1 cellular context compared by ENCODE assay signal in the genomic region with DNA sequence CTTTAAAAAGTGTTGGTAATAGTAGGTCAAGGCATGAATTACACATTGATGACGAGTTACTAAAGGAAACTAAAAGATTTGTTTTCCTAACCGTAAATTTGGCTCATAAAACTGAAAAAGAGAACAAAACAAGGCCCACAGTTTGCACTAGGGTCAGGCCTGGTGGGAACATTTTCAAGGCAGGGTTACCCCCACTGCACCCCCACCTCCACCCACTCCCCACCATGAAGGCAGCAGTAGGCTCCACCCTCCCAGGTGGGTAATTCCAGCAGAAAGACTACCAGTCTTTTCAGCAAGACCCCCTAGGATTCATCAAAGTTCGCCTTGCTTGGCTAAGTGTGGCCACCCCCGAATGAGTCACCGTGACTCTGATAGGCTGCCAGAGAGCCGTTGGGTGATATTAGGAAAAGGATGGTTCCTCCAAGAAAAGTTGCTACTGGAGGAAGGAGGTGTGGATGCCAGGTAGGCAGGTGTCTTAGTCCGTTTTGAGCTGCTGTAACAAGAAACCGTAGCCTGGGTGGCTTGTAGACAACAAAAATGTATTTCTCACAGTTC.
TF ChIP-seq lines count a peak whose summit lies in the region.

No MANE protein-coding gene starts in this region.

TF ChIP-seq in IMR-90, 13 proteins besides CTCF, POLR2A, EP300 and RAD21 (continued from another document):
- TF ChIP-seq USF2 (IDR thresholded peaks at IDR 0.05; ENCODE audit: low read depth, low read length): no peak
- TF ChIP-seq RFX5 (IDR thresholded peaks at IDR 0.05; ENCODE audit: low read depth, low read length): no peak
- TF ChIP-seq, protein P1, sequence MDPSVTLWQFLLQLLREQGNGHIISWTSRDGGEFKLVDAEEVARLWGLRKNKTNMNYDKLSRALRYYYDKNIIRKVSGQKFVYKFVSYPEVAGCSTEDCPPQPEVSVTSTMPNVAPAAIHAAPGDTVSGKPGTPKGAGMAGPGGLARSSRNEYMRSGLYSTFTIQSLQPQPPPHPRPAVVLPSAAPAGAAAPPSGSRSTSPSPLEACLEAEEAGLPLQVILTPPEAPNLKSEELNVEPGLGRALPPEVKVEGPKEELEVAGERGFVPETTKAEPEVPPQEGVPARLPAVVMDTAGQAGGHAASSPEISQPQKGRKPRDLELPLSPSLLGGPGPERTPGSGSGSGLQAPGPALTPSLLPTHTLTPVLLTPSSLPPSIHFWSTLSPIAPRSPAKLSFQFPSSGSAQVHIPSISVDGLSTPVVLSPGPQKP (IDR thresholded peaks at IDR 0.05; ENCODE audit: borderline replicate concordance, low read depth, low read length): no peak
- TF ChIP-seq CHD1 (IDR thresholded peaks at IDR 0.05; ENCODE audit: low read depth, low read length): no peak
